ENCODE assay signal across 30 cellular contexts in genomic region chr3:73361591-73361990, GRCh38.
"Had no signal": no experiment of that assay in that cellular context is flagged by ENCODE, and none has a peak within 500 bp of the region (broad histone marks: within the 10 kb centered on the region; RNA-seq: fewer than 3 reads in every experiment).

No MANE protein-coding gene starts in this region.

- H3K36me3 Mint-ChIP-seq: activated naive CD4-positive, alpha-beta T cell treated with anti-CD3 and anti-CD28 coated beads, Interleukin-2, amount 10 ng/mL, durations not matched to agents 7 days and 5 days; activated naive CD8-positive, alpha-beta T cell; brain; WTC11 had no signal

- H3K4me1 ChIP-seq: Peyer's patch, SJSA1 had no signal

- H3K36me3 ChIP-seq: Peyer's patch, SJSA1 had no signal

- ATAC-seq: activated CD4-positive, alpha-beta T cell treated with anti-CD3 and anti-CD28 coated beads for 36 hours; activated CD4-positive, CD25-positive, alpha-beta regulatory T cell treated with anti-CD3 and anti-CD28 coated beads, Interleukin-2, amount 50 U/mL, for 24 hours; activated CD8-positive, alpha-beta T cell treated with anti-CD3 and anti-CD28 coated beads, Interleukin-2, amount 10 ng/mL, durations not matched to agents 7 days and 5 days; activated naive CD8-positive, alpha-beta T cell treated with anti-CD3 and anti-CD28 coated beads, Interleukin-2, amount 50 U/mL, for 24 hours; activated T-cell treated with anti-CD3 and anti-CD28 coated beads, Interleukin-2, amount 50 U/mL, for 4 hours; PC-3; WTC11 had no signal

- H3K4me1 Mint-ChIP-seq: activated CD4-positive, alpha-beta T cell treated with anti-CD3 and anti-CD28 coated beads for 36 hours; activated CD4-positive, alpha-beta T cell treated with anti-CD3 and anti-CD28 coated beads, Interleukin-2, amount 10 ng/mL, durations not matched to agents 7 days and 5 days; activated naive CD4-positive, alpha-beta T cell treated with anti-CD3 and anti-CD28 coated beads, Interleukin-2, amount 10 ng/mL, durations not matched to agents 7 days and 5 days; activated naive CD8-positive, alpha-beta T cell treated with anti-CD3 and anti-CD28 coated beads, Interleukin-2, amount 50 U/mL, for 24 hours; WTC11 had no signal

- H3K4me2 ChIP-seq: KMS-11 had no signal

- H3K4me3 ChIP-seq: Peyer's patch, SJSA1 had no signal

- H3K9ac ChIP-seq: KMS-11 had no signal

- H3K4me3 Mint-ChIP-seq: activated CD4-positive, alpha-beta T cell treated with anti-CD3 and anti-CD28 coated beads for 36 hours; activated CD4-positive, alpha-beta T cell treated with anti-CD3 and anti-CD28 coated beads, Interleukin-2, amount 10 ng/mL, durations not matched to agents 7 days and 5 days; activated CD8-positive, alpha-beta T cell treated with anti-CD3 and anti-CD28 coated beads, Interleukin-2, amount 10 ng/mL, durations not matched to agents 7 days and 5 days; activated naive CD4-positive, alpha-beta T cell treated with anti-CD3 and anti-CD28 coated beads, Interleukin-2, amount 10 ng/mL, durations not matched to agents 7 days and 5 days; activated naive CD8-positive, alpha-beta T cell; activated naive CD8-positive, alpha-beta T cell treated with anti-CD3 and anti-CD28 coated beads, Interleukin-2, amount 50 U/mL, for 24 hours; activated T-cell treated with anti-CD3 and anti-CD28 coated beads, Interleukin-2, amount 50 U/mL, for 4 hours; activated T-helper 1 cell treated with anti-CD3 and anti-CD28 coated beads, Interleukin-12 subunit alpha, Interleukin-12 subunit beta, Interleukin-2, Interleukin-4 antibody, amounts not matched to agents 30 ng/mL and 10 ng/mL and 1 ng/mL, durations not matched to agents 14 hours and 24 hours and 36 hours; brain; WTC11 had no signal

- H3K27me3 ChIP-seq: Peyer's patch, SJSA1 had no signal

- H3K27ac Mint-ChIP-seq: activated CD4-positive, alpha-beta T cell treated with anti-CD3 and anti-CD28 coated beads for 36 hours; activated CD4-positive, alpha-beta T cell treated with anti-CD3 and anti-CD28 coated beads, Interleukin-2, amount 10 ng/mL, durations not matched to agents 7 days and 5 days; activated CD8-positive, alpha-beta T cell treated with anti-CD3 and anti-CD28 coated beads, Interleukin-2, amount 10 ng/mL, durations not matched to agents 7 days and 5 days; activated naive CD4-positive, alpha-beta T cell treated with anti-CD3 and anti-CD28 coated beads, Interleukin-2, amount 10 ng/mL, durations not matched to agents 7 days and 5 days; activated naive CD8-positive, alpha-beta T cell; activated naive CD8-positive, alpha-beta T cell treated with anti-CD3 and anti-CD28 coated beads, Interleukin-2, amount 50 U/mL, for 24 hours; activated T-helper 1 cell treated with anti-CD3 and anti-CD28 coated beads, Interleukin-12 subunit alpha, Interleukin-12 subunit beta, Interleukin-2, Interleukin-4 antibody, amounts not matched to agents 30 ng/mL and 10 ng/mL and 1 ng/mL, durations not matched to agents 14 hours and 24 hours and 36 hours; brain; WTC11 had no signal

- H3K27ac ChIP-seq: KMS-11, Peyer's patch, SJSA1 had no signal

- H3K27me3 Mint-ChIP-seq: activated CD4-positive, alpha-beta T cell treated with anti-CD3 and anti-CD28 coated beads for 36 hours; activated CD4-positive, alpha-beta T cell treated with anti-CD3 and anti-CD28 coated beads, Interleukin-2, amount 10 ng/mL, durations not matched to agents 7 days and 5 days; activated naive CD4-positive, alpha-beta T cell treated with anti-CD3 and anti-CD28 coated beads, Interleukin-2, amount 10 ng/mL, durations not matched to agents 7 days and 5 days; activated naive CD8-positive, alpha-beta T cell treated with anti-CD3 and anti-CD28 coated beads, Interleukin-2, amount 50 U/mL, for 24 hours had no signal

- H3K9me3 ChIP-seq: Peyer's patch, SJSA1 had no signal

- DNase-seq: activated CD4-positive, alpha-beta T cell treated with anti-CD3 and anti-CD28 coated beads for 36 hours; activated CD4-positive, alpha-beta T cell treated with anti-CD3 and anti-CD28 coated beads, Interleukin-2, amount 10 ng/mL, durations not matched to agents 7 days and 5 days; activated CD4-positive, alpha-beta T cell treated with anti-CD3 and anti-CD28 coated beads, Interleukin-2, amount 50 U/mL, for 48 hours; activated CD8-positive, alpha-beta memory T cell treated with anti-CD3 and anti-CD28 coated beads, Interleukin-2, amount 50 U/mL, for 4 hours; activated CD8-positive, alpha-beta T cell treated with anti-CD3 and anti-CD28 coated beads, Interleukin-2, amount 10 ng/mL, durations not matched to agents 7 days and 5 days; activated naive CD4-positive, alpha-beta T cell treated with anti-CD3 and anti-CD28 coated beads, Interleukin-2, amount 10 ng/mL, durations not matched to agents 7 days and 5 days; activated naive CD8-positive, alpha-beta T cell treated with anti-CD3 and anti-CD28 coated beads, Interleukin-2, amount 50 U/mL, for 24 hours; activated T-cell treated with anti-CD3 and anti-CD28 coated beads for 4 hours; activated T-cell treated with anti-CD3 and anti-CD28 coated beads, Interleukin-2, amount 50 U/mL, for 4 hours; anterior cingulate cortex; caudate nucleus; cerebellar nuclear complex; NCI-H1105; NCI-H1417 treated with DMSO at 0.1 percent for 48 hours; NCI-H187 treated with DMSO at 0.1 percent for 48 hours; NCI-H2081; NCI-H345; NCI-H524 treated with DMSO at 0.1 percent for 48 hours; PC-3; Peyer's patch; RPMI8226; SHP77 treated with DMSO at 0.1 percent for 48 hours; T1000 had no signal

- H3K9me3 Mint-ChIP-seq: activated CD4-positive, alpha-beta T cell treated with anti-CD3 and anti-CD28 coated beads, Interleukin-2, amount 10 ng/mL, durations not matched to agents 7 days and 5 days had no signal
